In the genomic region with DNA sequence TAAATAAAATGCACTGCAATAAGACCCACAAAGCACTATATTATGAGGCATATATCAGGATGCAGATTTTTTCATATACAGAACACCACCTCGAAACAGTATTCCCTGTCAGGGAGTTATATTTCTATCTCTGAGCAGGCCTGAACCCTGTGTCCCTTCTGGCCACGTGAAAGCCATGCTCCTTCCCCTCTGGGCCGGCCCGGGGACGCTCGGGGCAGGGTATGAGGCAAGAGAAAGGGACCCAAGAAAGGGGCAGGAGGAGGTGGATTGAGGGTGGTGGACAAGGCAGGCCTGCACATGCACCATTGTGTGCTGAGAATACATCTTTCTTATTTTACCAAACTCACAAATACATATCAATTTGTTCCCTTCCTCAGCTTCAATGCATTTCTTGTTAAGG, we compare ENCODE assay signal across 33 cellular contexts.
"Had no signal": no experiment of that assay in that cellular context is flagged by ENCODE, and none has a peak within 500 bp of the region (broad histone marks: within the 10 kb centered on the region; RNA-seq: fewer than 3 reads in every experiment).

No MANE protein-coding gene starts in this region.

- H3K9ac ChIP-seq: KMS-11 had no signal

- H3K4me2 ChIP-seq: KMS-11 had no signal

- H3K36me3 ChIP-seq: MG63 had no signal

- H3K27me3 ChIP-seq: MG63 had no signal

- H3K9me3 ChIP-seq: MG63 had no signal

- H3K4me3 ChIP-seq: MG63 had no signal

- H3K27ac ChIP-seq: KMS-11 had no signal

- DNase-seq: Karpas-422, Kasumi-1, KG1, MG63, MM.1S, MV-4-11, NCI-H1048, NCI-H1105, NCI-H1105 treated with DMSO at 0.1 percent for 48 hours, NCI-H1417, NCI-H1417 treated with DMSO at 0.1 percent for 48 hours, NCI-H1436, NCI-H1436 treated with DMSO at 0.1 percent for 48 hours, NCI-H146, NCI-H1694, NCI-H1694 treated with DMSO at 0.1 percent for 48 hours, NCI-H187, NCI-H187 treated with DMSO at 0.1 percent for 48 hours, NCI-H1930, NCI-H2029, NCI-H2029 treated with DMSO at 0.1 percent for 48 hours, NCI-H2081, NCI-H2081 treated with DMSO at 0.1 percent for 48 hours, NCI-H2107, NCI-H2171, NCI-H2171 treated with DMSO at 0.1 percent for 48 hours, NCI-H2227 treated with DMSO at 0.1 percent for 48 hours, NCI-H226, NCI-H345, NCI-H446, NCI-H446 treated with DMSO at 0.1 percent for 48 hours, NCI-H510A had no signal
